ENCODE assay signal across 22 cellular contexts in genomic region chr10:59047180-59047579, GRCh38.
DNase-seq lines count a peak whose midpoint lies in the region; ATAC-seq, FAIRE-seq and TF ChIP-seq lines count a peak whose summit lies in the region.
"Had no signal": no experiment of that assay in that cellular context is flagged by ENCODE, and none has a peak within 500 bp of the region (broad histone marks: within the 10 kb centered on the region; RNA-seq: fewer than 3 reads in every experiment).

No MANE protein-coding gene starts in this region.

- H3K4me1 ChIP-seq in pancreas: peaks cover 0 to 12% (median 10%) of the 10 kb centered on the region in 3 donors
- H3K4me1 ChIP-seq: parathyroid adenoma had no signal

- no peaks in the 10 kb centered on the region for H3K27me3 ChIP-seq in pancreas

- no peaks in the 10 kb centered on the region for H3K36me3 ChIP-seq in pancreas

- no peak for FAIRE-seq in pancreas (lab: Jason Lieb, UNC)
- FAIRE-seq: G401.6, H54, kidney had no signal

- TF ChIP-seq CTCF in LNCaP clone FGC (IDR thresholded peaks at IDR 0.05; ENCODE audit: control insufficient read depth, extremely low read depth, insufficient read depth) (no peak), pancreas (IDR thresholded peaks at IDR 0.05) (no peak), GM13977 (IDR thresholded peaks at IDR 0.05; ENCODE audit: extremely low read depth, insufficient read depth, missing control alignments) (no peak)

- in situ Hi-C loops in GM13977 (cut with MboI; ENCODE audit: low pct_unique_long_range_greater_than_20kb, low sequenced_read_pairs, unreplicated experiment): no loop called here

- peak overlapping the region; percentile 9 to 59 (median 42) for H3K27ac ChIP-seq in pancreas
- H3K27ac ChIP-seq: parathyroid adenoma had no signal

- peak; percentile 97 to 99 (median 98) for ATAC-seq in pancreas
- ATAC-seq in GM19463 (IDR thresholded peaks at IDR 0.05; ENCODE audit: unreplicated experiment): no peak
- ATAC-seq: natural killer cell treated with Interleukin-12 subunit alpha and Interleukin-12 subunit beta and Interleukin-15 and Interleukin-18, amount 100 ng/mL, for 72 hours; Right ventricle myocardium inferior; stimulated activated naive B cell treated with anti-CD40 and anti-IgM and Interleukin-4, amounts not matched to agents 10 μg/mL and 1 μg/mL and 100 μg/mL, for 72 hours had no signal

- intact Hi-C loops in pancreas (cut with DNase I): no loop called here

- DNase-seq in LNCaP clone FGC (ENCODE audit: low read depth) (peak; percentile 74), NCI-H2081 treated with DMSO at 0.1 percent for 48 hours (lab: John Stamatoyannopoulos, UW) (peak; percentile 93), SHP77 treated with DMSO at 0.1 percent for 48 hours (lab: John Stamatoyannopoulos, UW) (peak; percentile 7), pancreas (peak in 3 of 6 donors; percentile 46 to 70 (median 56)), GM13977 (ENCODE audit: low spot score) (no peak)
- DNase-seq in stimulated activated naive CD4-positive, alpha-beta T cell treated with Interleukin-2 at 50 U/mL for 16 hours (lab: John Stamatoyannopoulos, UW): no peak
- DNase-seq: activated CD4-positive, alpha-beta T cell treated with anti-CD3 and anti-CD28 coated beads, Interleukin-2, amount 10 ng/mL, durations not matched to agents 7 days and 5 days; activated CD8-positive, alpha-beta memory T cell treated with anti-CD3 and anti-CD28 coated beads, Interleukin-2, amount 50 U/mL, for 4 hours; activated effector memory CD4-positive, alpha-beta T cell treated with Interleukin-2 at 50 U/mL for 16 hours; AML-193; dermis blood vessel endothelial cell; foreskin fibroblast; hypothalamus; kidney; NCI-H187 treated with DMSO at 0.1 percent for 48 hours; stimulated activated naive B cell treated with anti-CD40 and anti-IgM and Interleukin-4, amounts not matched to agents 10 μg/mL and 1 μg/mL and 100 μg/mL, for 72 hours had no signal

- H3K9me3 ChIP-seq in pancreas: no peaks in the 10 kb centered on the region

- H3K4me3 ChIP-seq in LNCaP clone FGC (ENCODE audit: low read depth, low read length) (no peak overlapping the region), pancreas (no peak overlapping the region)

- 19 to 27% methylated on average over 4 of the region's 4 CpGs for WGBS in pancreas, 2 donors

Comparison
In these comparisons a context has a peak if more than half of its experiments do, and no peak if none do; other contexts are left out.
1. DNase-seq: peak in LNCaP clone FGC (single experiment), NCI-H2081 treated with DMSO at 0.1 percent for 48 hours (single experiment) and SHP77 treated with DMSO at 0.1 percent for 48 hours (single experiment); none in stimulated activated naive CD4-positive, alpha-beta T cell treated with Interleukin-2 at 50 U/mL for 16 hours (single experiment) and GM13977 (single experiment).